ENCODE assay signal across 8 cellular contexts in genomic region chr21:45542242-45542666, GRCh38.
A peak's percentile ranks its signal among the peaks of the same experiment; 100 is the strongest.
DNase-seq lines count a peak whose midpoint lies in the region; ATAC-seq and TF ChIP-seq lines count a peak whose summit lies in the region.

Gene SLC19A1, minus strand, starts transcription at chr21:45542440. Its CDS starts 4,481 bp downstream, at chr21:45537959.

- H3K27ac Mint-ChIP-seq in memory B cell = no peak within 1 kb of the TSS

- DNase-seq in GM12864 (ENCODE audit: low read depth) (no peak), HEK293T (ENCODE audit: extremely low spot score) (peak; percentile 97), NCI-H2196 (lab: John Stamatoyannopoulos, UW; ENCODE audit: unreplicated experiment) (peak; percentile 81), memory B cell (ENCODE audit: low spot score in 2 of 2) (peak; percentile 70 to 79), cortex of kidney (lab: John Stamatoyannopoulos, UW) (no peak)
- peak; percentile 74 to 75 for DNase-seq in activated CD4-positive, alpha-beta T cell treated with anti-CD3 and anti-CD28 coated beads, Interleukin-2, amount 50 U/mL, for 48 hours
- DNase-seq in effector memory CD4-positive, alpha-beta T cell = peak; percentile 46 to 61 (median 49)
- peak; percentile 52 for DNase-seq in stimulated activated CD8-positive, alpha-beta memory T cell treated with anti-CD3 and anti-CD28 coated beads, Interleukin-15, amount 100 ng/mL, for 24 hours (ENCODE audit: low read depth)

- H3K4me3 Mint-ChIP-seq in memory B cell = peak within 1 kb of the TSS; percentile 84

- peak within 1 kb of the TSS; percentile 69 for H3K4me3 ChIP-seq in GM12864 (ENCODE audit: low read depth, low read length)
- peak within 1 kb of the TSS; percentile 56 for H3K4me3 ChIP-seq in effector memory CD4-positive, alpha-beta T cell (ENCODE audit: insufficient read depth, low read depth, low read length, poor library complexity, severe bottlenecking)

- POLR2A ChIA-PET in HEK293T (lab: Yijun Ruan, JAX) = no interaction called here

- TF ChIP-seq CTCF in GM12864 (IDR thresholded peaks at IDR 0.05; ENCODE audit: low read depth, low read length, missing control alignments) = peak; percentile 26

- no peaks in the 10 kb centered on the region for H3K9me3 Mint-ChIP-seq in memory B cell

- H3K36me3 Mint-ChIP-seq in memory B cell = no peaks in the 10 kb centered on the region

- H3K36me3 ChIP-seq in effector memory CD4-positive, alpha-beta T cell (ENCODE audit: control insufficient read depth, insufficient read depth, low read length) = no peaks in the 10 kb centered on the region

- peak within 1 kb of the TSS; percentile 58 for H3K27ac ChIP-seq in effector memory CD4-positive, alpha-beta T cell (ENCODE audit: insufficient read depth, low read length, poor library complexity, severe bottlenecking)

- H3K27me3 ChIP-seq in effector memory CD4-positive, alpha-beta T cell (replicated peaks; ENCODE audit: control insufficient read depth, insufficient read depth, low read length, poor library complexity, severe bottlenecking) = no peaks in the 10 kb centered on the region

- H3K9me3 ChIP-seq in effector memory CD4-positive, alpha-beta T cell (ENCODE audit: control insufficient read depth, low read length) = no peaks in the 10 kb centered on the region

- ATAC-seq in memory B cell (ENCODE audit: low read depth) = peak; percentile 90

- H3K27me3 Mint-ChIP-seq in memory B cell = no peaks in the 10 kb centered on the region

- H3K4me1 ChIP-seq in effector memory CD4-positive, alpha-beta T cell (ENCODE audit: control insufficient read depth, insufficient read depth, low read length, poor library complexity, severe bottlenecking) = peaks cover 10% of the 10 kb centered on the region

- CTCF ChIA-PET in HEK293T (lab: Yijun Ruan, JAX) = no interaction called here

- peaks cover 10% of the 10 kb centered on the region for H3K4me1 Mint-ChIP-seq in memory B cell

TF ChIP-seq in HEK293T, 16 proteins besides CTCF, POLR2A, EP300 and RAD21:
- TF ChIP-seq SUZ12 (IDR thresholded peaks at IDR 0.05) (no peak), FOXM1 (IDR thresholded peaks at IDR 0.05; ENCODE audit: borderline replicate concordance) (0 out of 2 replicates have a peak, but pooled peaks have one; percentile 13)

Comparison
In these comparisons a context has a peak if more than half of its experiments do, and no peak if none do; other contexts are left out.
1. DNase-seq: peak in HEK293T (single experiment), NCI-H2196 (single experiment), activated CD4-positive, alpha-beta T cell treated with anti-CD3 and anti-CD28 coated beads, Interleukin-2, amount 50 U/mL, for 48 hours (2 of 2), effector memory CD4-positive, alpha-beta T cell (3 of 3), memory B cell (2 of 2) and stimulated activated CD8-positive, alpha-beta memory T cell treated with anti-CD3 and anti-CD28 coated beads, Interleukin-15, amount 100 ng/mL, for 24 hours (single experiment); none in GM12864 (single experiment) and cortex of kidney (single experiment).